ENCODE assay signal across 1 cellular context in genomic region chr19:41362143-41362847, GRCh38.
TF ChIP-seq lines count a peak whose summit lies in the region.

No MANE protein-coding gene starts in this region.

TF ChIP-seq in WTC11, 78 proteins besides CTCF, POLR2A, EP300 and RAD21 (continued from another document):
- TF ChIP-seq ZNF532 (CRISPR knock-in tag; IDR thresholded peaks at IDR 0.05; ENCODE audit: borderline replicate concordance) (no peak), TEAD1 (CRISPR knock-in tag; IDR thresholded peaks at IDR 0.05) (no peak)
